24 cellular contexts compared by ENCODE assay signal in the genomic region with DNA sequence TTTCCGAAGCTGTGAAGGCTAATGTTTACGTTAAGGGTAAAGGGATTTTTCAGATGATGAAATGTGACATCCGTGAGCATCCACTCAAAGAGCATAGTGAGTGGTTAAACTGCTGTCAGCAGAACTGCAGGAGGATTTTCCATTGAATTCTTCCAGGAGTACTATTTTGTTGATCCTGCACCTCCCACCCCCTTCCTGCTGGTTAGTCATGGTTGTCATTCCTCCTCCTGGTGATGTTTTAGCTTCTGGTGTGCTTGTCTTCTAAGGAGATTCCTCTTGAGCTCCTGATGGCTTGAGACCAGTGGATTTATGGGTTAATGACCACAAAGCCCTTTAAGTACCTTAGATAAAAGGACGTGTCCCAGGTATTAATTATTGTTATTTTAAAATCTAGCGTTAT. TPM values are rescaled to one million over a fixed set of nuclear protein-coding genes. Genes with fewer than 3 reads are reported as not detected.
DNase-seq lines count a peak whose midpoint lies in the region; ATAC-seq and TF ChIP-seq lines count a peak whose summit lies in the region.
"Had no signal": no experiment of that assay in that cellular context is flagged by ENCODE, and none has a peak within 500 bp of the region (broad histone marks: within the 10 kb centered on the region; RNA-seq: fewer than 3 reads in every experiment).

No MANE protein-coding gene starts in this region.

- no peaks in the 10 kb centered on the region for H3K9me3 ChIP-seq in neural cell (ENCODE audit: low read length)
- H3K9me3 ChIP-seq: adrenal gland, breast epithelium, colonic mucosa had no signal

- no peak for ATAC-seq in HG02938 (IDR thresholded peaks at IDR 0.05; ENCODE audit: unreplicated experiment)
- ATAC-seq: effector memory CD8-positive, alpha-beta T cell had no signal

- no peak overlapping the region for H3K4me2 ChIP-seq in neural cell (ENCODE audit: low read length)

- no peaks in the 10 kb centered on the region for H4K20me1 ChIP-seq in neural cell (ENCODE audit: insufficient read depth)

- H2AFZ ChIP-seq in neural cell (ENCODE audit: low read depth, low read length): no peak overlapping the region

- peak; percentile 7 for DNase-seq in Daoy (ENCODE audit: low read depth)
- DNase-seq in NCI-H82 (lab: John Stamatoyannopoulos, UW): peak; percentile 82
- DNase-seq in fibroblast of mammary gland (ENCODE audit: low read depth): peak; percentile 25
- no peak for DNase-seq in cardiac septum (ENCODE audit: low spot score)
- DNase-seq in stimulated activated CD4-positive, alpha-beta T cell treated with anti-CD3 and anti-CD28 coated beads, Interleukin-4, amount 100 ng/mL, for 24 hours: no peak
- DNase-seq: activated CD4-positive, alpha-beta T cell treated with anti-CD3 and anti-CD28 coated beads for 4 hours; activated CD8-positive, alpha-beta memory T cell treated with anti-CD3 and anti-CD28 coated beads for 24 hours; activated T-cell treated with anti-CD3 and anti-CD28 coated beads, Interleukin-2, amount 50 U/mL, for 1 hour; adrenal gland; Calu3; colonic mucosa; effector memory CD8-positive, alpha-beta T cell; NCI-H1105 treated with DMSO at 0.1 percent for 48 hours; NCI-H510A treated with DMSO at 0.1 percent for 48 hours; nucleus accumbens; RPMI8226 had no signal

- no peak overlapping the region for H3K4me3 ChIP-seq in fibroblast of mammary gland (ENCODE audit: control insufficient read depth, low read depth, low read length)
- no peak overlapping the region for H3K4me3 ChIP-seq in neural cell (ENCODE audit: low read length)
- H3K4me3 ChIP-seq: adrenal gland, breast epithelium, colonic mucosa, skin epidermis had no signal

- H3F3A ChIP-seq in neural cell (ENCODE audit: insufficient read depth, low read length, poor library complexity, severe bottlenecking): no peaks in the 10 kb centered on the region

- no peaks in the 10 kb centered on the region for H3K27me3 ChIP-seq in neural cell (ENCODE audit: insufficient read depth, low read depth, low read length)
- H3K27me3 ChIP-seq: adrenal gland, breast epithelium, colonic mucosa had no signal

- H3K9me2 ChIP-seq in neural cell (ENCODE audit: insufficient read depth, low read length): no peaks in the 10 kb centered on the region

- no peaks in the 10 kb centered on the region for H3K79me2 ChIP-seq in neural cell (replicated peaks; ENCODE audit: insufficient read depth, low read length)

- H3K27ac ChIP-seq in neural cell (ENCODE audit: low read length): no peak overlapping the region
- H3K27ac ChIP-seq: adrenal gland, breast epithelium, colonic mucosa, skin epidermis had no signal

- TF ChIP-seq RAD21 in neural cell (conservative IDR thresholded peaks at IDR 0.05): no peak

- intact Hi-C loops in cardiac septum (cut with DNase I): no loop called here

- no peak for TF ChIP-seq CTCF in fibroblast of mammary gland (conservative IDR thresholded peaks at IDR 0.05; ENCODE audit: control insufficient read depth, insufficient read depth, low read depth, low read length)
- TF ChIP-seq CTCF in neural cell (IDR thresholded peaks at IDR 0.05; ENCODE audit: poor library complexity, severe bottlenecking): no peak

- TF ChIP-seq EP300 in neural cell (conservative IDR thresholded peaks at IDR 0.05; ENCODE audit: poor library complexity, severe bottlenecking): no peak

- no peaks in the 10 kb centered on the region for H3K36me3 ChIP-seq in neural cell (ENCODE audit: insufficient read depth, low read length)
- H3K36me3 ChIP-seq: adrenal gland, breast epithelium, colonic mucosa had no signal

- no peak overlapping the region for H3K9ac ChIP-seq in neural cell (ENCODE audit: low read length)

TF ChIP-seq in neural cell, 6 proteins besides CTCF, POLR2A, EP300 and RAD21:
- TF ChIP-seq TAF1 (IDR thresholded peaks at IDR 0.05; ENCODE audit: low read depth) (no peak), EZH2 (IDR thresholded peaks at IDR 0.05; ENCODE audit: borderline replicate concordance, insufficient read depth, low read length, poor library complexity, severe bottlenecking) (no peak), POLR2AphosphoS5 (IDR thresholded peaks at IDR 0.05) (peak; percentile 16), MXI1 (conservative IDR thresholded peaks at IDR 0.05; ENCODE audit: poor library complexity, severe bottlenecking) (no peak)
TF ChIP-seq in neural cell: peak in this region for 1.

RNA-seq across cellular contexts. Expression of a gene that starts 2.4 kb away (rescaled TPM):
- not detected in 2 replicates for total RNA-seq in Daoy (2014; rRNA removed; shearing (Covaris generic))
- not detected in 2 replicates for polyA plus RNA-seq in neural cell
- polyA minus RNA-seq in neural cell: not detected in 2 replicates
- total RNA-seq in cardiac septum: not detected
- total RNA-seq: adrenal gland, breast epithelium, Calu3, esophagus mucosa, M059J, urinary bladder had no signal
- polyA plus RNA-seq: CD14-positive monocyte had no signal

RNA-seq across cellular contexts. Expression of a gene that starts 45.7 kb away (rescaled TPM):
- total RNA-seq in Daoy (2014; rRNA removed; shearing (Covaris generic)): 0.83 and 6.1 TPM in 2 replicates
- 1.2 and 2.0 TPM in 2 replicates for polyA plus RNA-seq in neural cell
- 0.97 and 2.0 TPM in 2 replicates for polyA minus RNA-seq in neural cell
- 44.3 TPM for total RNA-seq in cardiac septum

Comparison
In these comparisons a context has a peak if more than half of its experiments do, and no peak if none do; other contexts are left out.
1. DNase-seq: peak in Daoy (single experiment), NCI-H82 (single experiment) and fibroblast of mammary gland (single experiment); none in cardiac septum (single experiment) and stimulated activated CD4-positive, alpha-beta T cell treated with anti-CD3 and anti-CD28 coated beads, Interleukin-4, amount 100 ng/mL, for 24 hours (single experiment).